Comparison of ENCODE assay signal across 8 cellular contexts in the genomic region with DNA sequence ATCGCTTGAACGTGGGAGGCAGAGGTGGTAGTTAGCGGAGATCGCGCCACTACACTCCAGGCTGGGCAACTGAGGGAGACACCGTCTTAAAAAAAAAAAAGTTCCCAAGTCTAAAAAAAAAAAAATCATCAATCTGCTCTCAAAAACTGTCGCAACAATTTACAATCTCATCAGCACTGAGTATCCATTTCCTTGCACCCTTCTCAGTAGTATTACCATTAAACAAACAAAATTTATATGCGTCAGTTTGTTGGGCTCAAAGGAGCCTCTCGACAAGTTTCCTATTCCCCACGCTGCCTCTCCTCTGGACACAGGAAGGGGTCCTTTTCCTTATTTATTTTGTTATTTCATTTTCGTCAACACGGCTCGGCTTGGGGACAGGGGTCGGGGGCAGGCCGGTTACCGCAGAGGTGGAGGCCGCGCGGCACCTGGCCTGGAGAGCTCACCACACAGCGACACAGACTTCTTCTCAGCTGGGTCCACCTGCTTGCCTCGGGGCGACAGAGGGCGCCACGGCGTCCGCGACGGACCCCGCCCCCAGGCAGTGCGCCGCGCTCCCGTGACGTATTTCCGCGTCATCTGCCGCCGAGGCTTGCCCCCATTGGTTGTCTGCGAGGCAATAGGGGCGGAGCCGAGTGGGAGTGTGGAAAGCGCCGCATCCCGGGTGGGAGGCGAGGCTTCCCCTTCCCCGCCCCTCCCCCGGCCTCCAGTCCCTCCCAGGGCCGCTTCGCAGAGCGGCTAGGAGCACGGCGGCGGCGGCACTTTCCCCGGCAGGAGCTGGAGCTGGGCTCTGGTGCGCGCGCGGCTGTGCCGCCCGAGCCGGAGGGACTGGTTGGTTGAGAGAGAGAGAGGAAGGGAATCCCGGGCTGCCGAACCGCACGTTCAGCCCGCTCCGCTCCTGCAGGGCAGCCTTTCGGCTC. TPM values are rescaled to one million over a fixed set of nuclear protein-coding genes. Genes with fewer than 3 reads are reported as not detected.
DNase-seq lines count a peak whose midpoint lies in the region; ATAC-seq and TF ChIP-seq lines count a peak whose summit lies in the region.

A gene (plus strand): TSS at position 709 of the 920 bp plus-strand sequence. CDS start 436 bp downstream, outside the sequence.

- no peaks in the 10 kb centered on the region for H3K27me3 ChIP-seq in kidney epithelial cell (ENCODE audit: control insufficient read depth, insufficient read depth, low read length)

- peak; percentile 75 for TF ChIP-seq CTCF in kidney epithelial cell (IDR thresholded peaks at IDR 0.05; ENCODE audit: insufficient read depth, low read length, poor library complexity, severe bottlenecking)

- no peaks in the 10 kb centered on the region for H3K36me3 ChIP-seq in kidney epithelial cell (ENCODE audit: control insufficient read depth, insufficient read depth, low read length)

- ATAC-seq in GM19043 (IDR thresholded peaks at IDR 0.05; ENCODE audit: low read depth, unreplicated experiment) (peak; percentile 68), HG03378 (IDR thresholded peaks at IDR 0.05; ENCODE audit: unreplicated experiment) (peak; percentile 74)

- DNase-seq in Ammon's horn (ENCODE audit: low spot score) (peak; percentile 98), NCI-H446 treated with DMSO at 0.1 percent for 48 hours (lab: John Stamatoyannopoulos, UW) (peak; percentile 87), cerebellum (ENCODE audit: low spot score) (peak; percentile 99), kidney epithelial cell (ENCODE audit: low read depth) (peak; percentile 76)
- DNase-seq in activated CD4-positive, alpha-beta T cell treated with anti-CD3 and anti-CD28 coated beads for 1 hour, result peak; percentile 99
- peak; percentile 96 to 98 for DNase-seq in stimulated activated CD4-positive, alpha-beta T cell treated with anti-CD3 and anti-CD28 coated beads, Interleukin-15, amount 100 ng/mL, for 48 hours (ENCODE audit: low read depth in 2 of 2)

- H3K4me3 ChIP-seq in kidney epithelial cell (ENCODE audit: low read depth, low read length), result peak within 1 kb of the TSS; percentile 70

RNA-seq across cellular contexts. Expression of the gene that starts here (rescaled TPM):
- total RNA-seq in cerebellum, result 15.8 TPM
- 51.9 and 62.0 TPM in 2 replicates for total RNA-seq in kidney epithelial cell

Comparison
In these comparisons a context has a peak if more than half of its experiments do, and no peak if none do; other contexts are left out.
1. Peak in every context shown above with its lines: DNase-seq, ATAC-seq and H3K4me3 ChIP-seq.